ENCODE assay signal across 19 cellular contexts in the genomic region with DNA sequence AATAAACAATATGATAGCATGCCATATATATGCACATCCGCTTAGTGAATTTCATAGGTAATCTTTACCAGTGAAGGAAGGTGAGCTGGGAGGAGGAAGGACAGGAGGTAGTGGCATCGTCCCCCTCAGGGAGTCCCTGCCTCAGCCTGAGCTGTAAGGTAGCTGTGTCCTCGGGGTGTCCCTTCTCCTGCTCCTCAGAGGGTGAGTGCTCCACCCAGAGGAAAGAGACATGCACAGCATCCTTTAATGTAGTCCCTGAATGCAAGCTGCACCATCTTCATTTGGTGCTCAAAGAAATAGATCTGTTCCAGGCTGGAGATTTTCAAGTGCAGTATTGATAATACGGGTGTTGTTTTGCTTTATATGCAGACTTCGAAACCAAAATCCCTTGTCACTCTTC.
A peak's percentile ranks its signal among the peaks of the same experiment; 100 is the strongest.
DNase-seq lines count a peak whose midpoint lies in the region; ATAC-seq and TF ChIP-seq lines count a peak whose summit lies in the region.
"Had no signal": no experiment of that assay in that cellular context is flagged by ENCODE, and none has a peak within 500 bp of the region (broad histone marks: within the 10 kb centered on the region; RNA-seq: fewer than 3 reads in every experiment).

No MANE protein-coding gene starts in this region.

- H3K4me1 ChIP-seq in GM23338 (ENCODE audit: insufficient read depth), result no peaks in the 10 kb centered on the region
- H3K4me1 ChIP-seq in adipocyte (ENCODE audit: control insufficient read depth, insufficient read depth, low read length), result no peaks in the 10 kb centered on the region
- H3K4me1 ChIP-seq: prostate gland had no signal

- no peaks in the 10 kb centered on the region for H3F3A ChIP-seq in GM23338 (replicated peaks; ENCODE audit: low read depth)

- no peaks in the 10 kb centered on the region for H3K36me3 Mint-ChIP-seq in GM23338 (ENCODE audit: low read depth)
- H3K36me3 Mint-ChIP-seq: CD14-positive monocyte; naive thymus-derived CD8-positive, alpha-beta T cell had no signal

- H3K9me3 ChIP-seq in adipocyte (ENCODE audit: control insufficient read depth, low read length), result no peaks in the 10 kb centered on the region
- H3K9me3 ChIP-seq: prostate gland had no signal

- no peak overlapping the region for H3K4me3 Mint-ChIP-seq in GM23338
- H3K4me3 Mint-ChIP-seq: CD14-positive monocyte; naive thymus-derived CD8-positive, alpha-beta T cell had no signal

- H3K4me2 ChIP-seq in GM23338, result no peak overlapping the region
- H3K4me2 ChIP-seq: PC-9 had no signal

- DNase-seq in GM12864 (ENCODE audit: low read depth), result no peak
- peak; percentile 40 for DNase-seq in GM23338 (ENCODE audit: low spot score)
- DNase-seq in adipocyte (ENCODE audit: low read depth), result peak; percentile 17
- DNase-seq in retinal pigment epithelial cell (ENCODE audit: low read depth), result no peak
- no peak for DNase-seq in stimulated activated CD4-positive, alpha-beta T cell treated with anti-CD3 and anti-CD28 coated beads, Interleukin-1b, Interleukin-23, amount 100 ng/mL, for 48 hours
- no peak for DNase-seq in HEK293T (ENCODE audit: extremely low spot score)
- DNase-seq in NCI-H524 (lab: John Stamatoyannopoulos, UW), result no peak
- DNase-seq: activated effector memory CD4-positive, alpha-beta T cell treated with anti-CD3 and anti-CD28 coated beads, Interleukin-2, amount 50 U/mL, for 16 hours; cerebellar nuclear complex; DMS79; NCI-H187; NCI-H446; PC-9 had no signal

- H3K9ac ChIP-seq in adipocyte (ENCODE audit: low read length), result no peak overlapping the region

- no peaks in the 10 kb centered on the region; the same call in 1 of the 2 replicates for H3K9me2 ChIP-seq in GM23338 (ENCODE audit: insufficient read depth)

- H3K4me1 Mint-ChIP-seq in GM23338, result no peaks in the 10 kb centered on the region; the same call in 2 of the 3 replicates
- H3K4me1 Mint-ChIP-seq: CD14-positive monocyte; naive thymus-derived CD8-positive, alpha-beta T cell had no signal

- no peaks in the 10 kb centered on the region for H3K27me3 Mint-ChIP-seq in GM23338 (ENCODE audit: insufficient read depth, low read depth, poor library complexity)

- H3K27ac Mint-ChIP-seq in GM23338, result no peak overlapping the region
- H3K27ac Mint-ChIP-seq: CD14-positive monocyte; naive thymus-derived CD8-positive, alpha-beta T cell had no signal

- H2AFZ ChIP-seq in GM23338, result no peak overlapping the region
- H2AFZ ChIP-seq: PC-9 had no signal

- H3K79me2 ChIP-seq in GM23338 (replicated peaks; ENCODE audit: insufficient read depth), result no peaks in the 10 kb centered on the region

- CTCF ChIA-PET in HEK293T (lab: Yijun Ruan, JAX), result no interaction called here

- H4K20me1 ChIP-seq in GM23338 (replicated peaks; ENCODE audit: insufficient read depth), result no peaks in the 10 kb centered on the region

- POLR2A ChIA-PET in HEK293T (lab: Yijun Ruan, JAX), result no interaction called here

- TF ChIP-seq CTCF in GM12864 (IDR thresholded peaks at IDR 0.05; ENCODE audit: low read depth, low read length, missing control alignments) (peak; percentile 52), GM23338 (conservative IDR thresholded peaks at IDR 0.05; ENCODE audit: low read depth in 2 of 2) (peak; percentile 33 to 67), retinal pigment epithelial cell (conservative IDR thresholded peaks at IDR 0.05; ENCODE audit: low read depth, low read length) (peak; percentile 29)

- no peaks in the 10 kb centered on the region for H3K36me3 ChIP-seq in GM23338 (ENCODE audit: insufficient read depth)
- H3K36me3 ChIP-seq in adipocyte (ENCODE audit: control insufficient read depth, insufficient read depth, low read length, severe bottlenecking), result no peaks in the 10 kb centered on the region
- H3K36me3 ChIP-seq: prostate gland had no signal

- H3K9me3 Mint-ChIP-seq in GM23338, result no peaks in the 10 kb centered on the region; the same call in 2 of the 3 replicates

- ATAC-seq in GM23338, result peak; percentile 83
- ATAC-seq: HCT116 had no signal

- H3K27me3 ChIP-seq in GM23338 (ENCODE audit: insufficient read depth) (no peaks in the 10 kb centered on the region), adipocyte (replicated peaks; ENCODE audit: control insufficient read depth, insufficient read depth, low read length) (no peaks in the 10 kb centered on the region)

- H3K4me3 ChIP-seq in GM12864 (ENCODE audit: low read depth, low read length) (no peak overlapping the region), GM23338 (no peak overlapping the region), adipocyte (ENCODE audit: low read length) (no peak overlapping the region), retinal pigment epithelial cell (ENCODE audit: low read length) (no peak overlapping the region)
- H3K4me3 ChIP-seq: lung, PC-9, prostate gland had no signal

- H3K27ac ChIP-seq in GM23338 (ENCODE audit: low read depth), result no peak overlapping the region
- H3K27ac ChIP-seq: PC-9, prostate gland, VCaP had no signal

TF ChIP-seq in GM23338, 12 proteins besides CTCF, POLR2A, EP300 and RAD21 (continues in another document):
- TF ChIP-seq STAT1 (IDR thresholded peaks at IDR 0.05; ENCODE audit: unreplicated experiment), result no peak
- TF ChIP-seq ZNF331 (CRISPR knock-in tag; IDR thresholded peaks at IDR 0.05; ENCODE audit: low read depth), result no peak
- TF ChIP-seq, protein P1, sequence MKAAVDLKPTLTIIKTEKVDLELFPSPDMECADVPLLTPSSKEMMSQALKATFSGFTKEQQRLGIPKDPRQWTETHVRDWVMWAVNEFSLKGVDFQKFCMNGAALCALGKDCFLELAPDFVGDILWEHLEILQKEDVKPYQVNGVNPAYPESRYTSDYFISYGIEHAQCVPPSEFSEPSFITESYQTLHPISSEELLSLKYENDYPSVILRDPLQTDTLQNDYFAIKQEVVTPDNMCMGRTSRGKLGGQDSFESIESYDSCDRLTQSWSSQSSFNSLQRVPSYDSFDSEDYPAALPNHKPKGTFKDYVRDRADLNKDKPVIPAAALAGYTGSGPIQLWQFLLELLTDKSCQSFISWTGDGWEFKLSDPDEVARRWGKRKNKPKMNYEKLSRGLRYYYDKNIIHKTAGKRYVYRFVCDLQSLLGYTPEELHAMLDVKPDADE (IDR thresholded peaks at IDR 0.05), result no peak

TF ChIP-seq in HEK293T, 16 proteins besides CTCF, POLR2A, EP300 and RAD21:
- no peak for TF ChIP-seq L3MBTL2 (conservative IDR thresholded peaks at IDR 0.05)
- TF ChIP-seq SUZ12 (IDR thresholded peaks at IDR 0.05), result no peak
- TF ChIP-seq FOXA1 (IDR thresholded peaks at IDR 0.05), result no peak
- TF ChIP-seq ARNT (IDR thresholded peaks at IDR 0.05), result no peak
- TF ChIP-seq LEF1 (IDR thresholded peaks at IDR 0.05; ENCODE audit: borderline replicate concordance), result no peak
- TF ChIP-seq HDGF (IDR thresholded peaks at IDR 0.05; ENCODE audit: borderline replicate concordance), result no peak
- no peak for TF ChIP-seq SP1 (IDR thresholded peaks at IDR 0.05)
- no peak for TF ChIP-seq BHLHE40 (IDR thresholded peaks at IDR 0.05; ENCODE audit: borderline replicate concordance)
- no peak for TF ChIP-seq CTBP1 (IDR thresholded peaks at IDR 0.05; ENCODE audit: borderline replicate concordance)
- no peak for TF ChIP-seq TARDBP (IDR thresholded peaks at IDR 0.05)
- no peak for TF ChIP-seq ELF4 (IDR thresholded peaks at IDR 0.05)

Comparison
In these comparisons a context has a peak if more than half of its experiments do, and no peak if none do; other contexts are left out.
1. DNase-seq: peak in GM23338 (single experiment) and adipocyte (single experiment); none in GM12864 (single experiment), retinal pigment epithelial cell (single experiment), stimulated activated CD4-positive, alpha-beta T cell treated with anti-CD3 and anti-CD28 coated beads, Interleukin-1b, Interleukin-23, amount 100 ng/mL, for 48 hours (single experiment), HEK293T (single experiment) and NCI-H524 (0 of 2).
2. Peak in every context shown above with its lines, with median percentiles within 50 percentile points of each other: CTCF ChIP-seq.